Comparison of ENCODE assay signal across 6 cellular contexts in genomic region chr1:49824261-49824660, GRCh38.
"Had no signal": no experiment of that assay in that cellular context is flagged by ENCODE, and none has a peak within 500 bp of the region (broad histone marks: within the 10 kb centered on the region; RNA-seq: fewer than 3 reads in every experiment).

No MANE protein-coding gene starts in this region.

- H3K27ac Mint-ChIP-seq: IgD-negative memory B cell had no signal

- ATAC-seq: HepG2, K562 had no signal

- H3K36me3 Mint-ChIP-seq: IgD-negative memory B cell had no signal

- DNase-seq: IMR-90, KBM-7, KG1 had no signal
